Comparison of ENCODE assay signal across 9 cellular contexts in the genomic region with DNA sequence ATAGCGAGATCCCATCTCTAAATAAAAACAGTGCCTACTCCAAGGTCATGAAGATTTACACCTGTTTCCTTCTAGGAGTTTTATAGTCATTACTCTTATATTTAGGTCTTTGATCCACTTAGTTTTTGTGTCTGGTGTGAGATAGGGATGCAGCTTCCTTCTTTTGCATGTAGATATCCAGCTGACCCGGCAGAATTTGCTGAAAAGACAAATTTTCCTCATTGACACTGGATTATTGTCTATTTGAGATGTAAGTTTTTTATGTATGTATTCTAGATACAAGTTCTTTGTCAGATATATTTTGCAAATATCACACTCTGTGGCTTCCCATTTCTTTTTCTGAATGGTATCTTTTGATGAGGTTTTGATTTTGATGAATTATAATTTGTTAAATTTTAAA.
"Had no signal": no experiment of that assay in that cellular context is flagged by ENCODE, and none has a peak within 500 bp of the region (broad histone marks: within the 10 kb centered on the region; RNA-seq: fewer than 3 reads in every experiment).

No MANE protein-coding gene starts in this region.

- H3K4me1 ChIP-seq: HAP-1 had no signal

- H3K9ac ChIP-seq: GM23248 had no signal

- H3K4me3 Mint-ChIP-seq: HFFc6, IgD-negative memory B cell had no signal

- H3K27ac ChIP-seq: GM23248, HL-60 had no signal

- H3K4me1 Mint-ChIP-seq: IgD-negative memory B cell had no signal

- H2AFZ ChIP-seq: GM23248 had no signal

- DNase-seq: GM23248, GOT3, H7, HFFc6, KG1 had no signal

- H3K27me3 Mint-ChIP-seq: IgD-negative memory B cell had no signal

- H3K4me3 ChIP-seq: GM23248, HAP-1 had no signal

- H3K9me3 Mint-ChIP-seq: HFFc6, IgD-negative memory B cell had no signal

- ATAC-seq: HCT116 had no signal

- H3K9me3 ChIP-seq: HAP-1 had no signal

- H3K27ac Mint-ChIP-seq: HFFc6 had no signal
